Comparison of ENCODE assay signal across 8 cellular contexts in the genomic region with DNA sequence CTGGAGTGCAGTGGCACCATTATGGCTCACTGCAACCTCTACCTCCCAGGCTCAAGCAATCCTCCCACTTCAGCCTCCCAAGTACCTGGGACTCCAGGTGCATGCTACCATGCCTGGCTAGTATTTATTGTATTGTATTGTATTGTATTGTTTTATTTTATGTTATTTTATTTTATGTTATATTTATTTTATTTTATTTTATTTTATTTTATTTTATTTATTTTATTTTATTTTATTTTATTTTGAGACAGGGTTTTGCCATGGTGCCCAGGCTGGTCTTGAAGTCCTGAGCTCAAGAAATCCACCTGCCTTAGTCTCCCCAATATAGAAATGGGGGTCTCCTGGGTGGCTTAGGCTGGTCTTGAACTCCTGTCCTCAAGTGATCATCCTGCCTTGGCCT.
"Had no signal": no experiment of that assay in that cellular context is flagged by ENCODE, and none has a peak within 500 bp of the region (broad histone marks: within the 10 kb centered on the region; RNA-seq: fewer than 3 reads in every experiment).

No MANE protein-coding gene starts in this region.

- H3K27ac ChIP-seq: HL-60 had no signal

- H3K4me3 ChIP-seq: K562 had no signal

- H3K4me1 Mint-ChIP-seq: IgD-negative memory B cell had no signal

- H3K27ac Mint-ChIP-seq: IgD-negative memory B cell had no signal

- FAIRE-seq: HepG2, HTR-8/SVneo, K562 had no signal

- H3K9me3 Mint-ChIP-seq: IgD-negative memory B cell had no signal

- H3K27me3 Mint-ChIP-seq: IgD-negative memory B cell had no signal

- H3K4me3 Mint-ChIP-seq: IgD-negative memory B cell had no signal

- ATAC-seq: HepG2, K562 had no signal

- DNase-seq: IMR-90, KBM-7, KG1 had no signal
